Comparison of ENCODE assay signal across 33 cellular contexts in the genomic region with DNA sequence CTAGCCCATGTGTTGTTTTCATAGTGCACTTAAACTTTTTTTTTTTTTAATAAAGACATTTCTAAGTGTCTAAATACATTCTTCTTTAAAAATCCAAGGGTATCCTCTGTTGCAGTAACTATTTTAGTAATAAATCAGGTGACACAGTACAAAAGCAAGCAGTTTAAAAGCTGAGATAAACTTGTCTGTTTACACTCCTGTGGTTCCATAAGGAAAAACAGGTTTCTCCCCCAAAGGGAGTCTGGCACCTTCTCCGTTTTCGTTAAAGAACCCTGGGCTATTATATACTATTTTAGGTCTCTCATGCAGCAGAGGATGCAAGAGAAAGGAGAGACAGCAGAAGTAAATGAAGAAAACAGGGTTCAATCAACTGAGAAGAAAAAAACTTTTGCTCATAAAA.
"Had no signal": no experiment of that assay in that cellular context is flagged by ENCODE, and none has a peak within 500 bp of the region (broad histone marks: within the 10 kb centered on the region; RNA-seq: fewer than 3 reads in every experiment).

No MANE protein-coding gene starts in this region.

- H3K36me3 ChIP-seq: breast epithelium, MG63, WERI-Rb-1 had no signal

- H3K27me3 Mint-ChIP-seq: activated CD8-positive, alpha-beta T cell treated with anti-CD3 and anti-CD28 coated beads for 36 hours; activated naive CD8-positive, alpha-beta T cell treated with anti-CD3 and anti-CD28 coated beads for 36 hours; activated T-helper 17 cell treated with anti-CD3 and anti-CD28 coated beads, Interleukin-2, amount 50 U/mL, for 72 hours had no signal

- ATAC-seq: activated CD8-positive, alpha-beta T cell treated with anti-CD3 and anti-CD28 coated beads for 36 hours; activated T-cell treated with anti-CD3 and anti-CD28 coated beads, Interleukin-2, amount 50 U/mL, for 72 hours; activated T-helper 17 cell treated with anti-CD3 and anti-CD28 coated beads, Interleukin-2, amount 50 U/mL, for 72 hours; body of pancreas had no signal

- H3K27ac ChIP-seq: body of pancreas, breast epithelium, WERI-Rb-1 had no signal

- H3K4me3 Mint-ChIP-seq: activated CD4-positive, alpha-beta T cell treated with anti-CD3 and anti-CD28 coated beads, Interleukin-2, amount 10 ng/mL, durations not matched to agents 24 days and 14 days; activated CD8-positive, alpha-beta T cell treated with anti-CD3 and anti-CD28 coated beads for 36 hours; activated naive CD8-positive, alpha-beta T cell treated with anti-CD3 and anti-CD28 coated beads for 36 hours; activated T-cell treated with anti-CD3 and anti-CD28 coated beads, Interleukin-2, amount 50 U/mL, for 72 hours; activated T-helper 17 cell treated with anti-CD3 and anti-CD28 coated beads, Interleukin-2, amount 50 U/mL, for 72 hours had no signal

- H3K4me1 ChIP-seq: breast epithelium had no signal

- H3K27me3 ChIP-seq: body of pancreas, breast epithelium, MG63 had no signal

- H3K27ac Mint-ChIP-seq: activated CD4-positive, alpha-beta T cell treated with anti-CD3 and anti-CD28 coated beads, Interleukin-2, amount 10 ng/mL, durations not matched to agents 24 days and 14 days; activated CD8-positive, alpha-beta T cell treated with anti-CD3 and anti-CD28 coated beads for 36 hours; activated naive CD8-positive, alpha-beta T cell treated with anti-CD3 and anti-CD28 coated beads for 36 hours; activated T-cell treated with anti-CD3 and anti-CD28 coated beads, Interleukin-2, amount 50 U/mL, for 72 hours; activated T-helper 17 cell treated with anti-CD3 and anti-CD28 coated beads, Interleukin-2, amount 50 U/mL, for 72 hours had no signal

- H3K9me3 ChIP-seq: body of pancreas, breast epithelium had no signal

- H3K9me3 Mint-ChIP-seq: activated CD8-positive, alpha-beta T cell treated with anti-CD3 and anti-CD28 coated beads for 36 hours; activated T-helper 17 cell treated with anti-CD3 and anti-CD28 coated beads, Interleukin-2, amount 50 U/mL, for 72 hours had no signal

- H3K36me3 Mint-ChIP-seq: activated naive CD8-positive, alpha-beta T cell treated with anti-CD3 and anti-CD28 coated beads for 36 hours had no signal

- H3K4me3 ChIP-seq: body of pancreas, breast epithelium, MG63 had no signal

- DNase-seq: activated CD4-positive, alpha-beta T cell treated with anti-CD3 and anti-CD28 coated beads, Interleukin-2, amount 10 ng/mL, durations not matched to agents 24 days and 14 days; activated CD4-positive, alpha-beta T cell treated with anti-CD3 and anti-CD28 coated beads, Interleukin-2, amount 50 U/mL, for 4 hours; activated CD8-positive, alpha-beta T cell treated with anti-CD3 and anti-CD28 coated beads for 36 hours; activated effector memory CD4-positive, alpha-beta T cell treated with anti-CD3 and anti-CD28 coated beads, Interleukin-2, amount 50 U/mL, for 16 hours; activated naive CD4-positive, alpha-beta T cell; activated naive CD4-positive, alpha-beta T cell treated with anti-CD3 and anti-CD28 coated beads, Interleukin-2, amount 50 U/mL, for 16 hours; activated naive CD8-positive, alpha-beta T cell treated with anti-CD3 and anti-CD28 coated beads for 36 hours; activated T-cell treated with anti-CD3 and anti-CD28 coated beads, Interleukin-2, amount 50 U/mL, for 1 hour; activated T-cell treated with anti-CD3 and anti-CD28 coated beads, Interleukin-2, amount 50 U/mL, for 72 hours; body of pancreas; Kasumi-1; KG1; MG63; MV-4-11; NCI-H1092; NCI-H1417; NCI-H146; NCI-H187; NCI-H2029 treated with DMSO at 0.1 percent for 48 hours; NCI-H2107; NCI-H2171; NCI-H510A; NCI-H526; NCI-H748 treated with DMSO at 0.1 percent for 48 hours; NK-92 treated with Interleukin-12 subunit alpha and Interleukin-12 subunit beta, amount 100 ng/mL, for 24 hours; Right ventricle myocardium superior; SW 1271; T-helper 1 cell; T-helper 2 cell; T-helper 9 cell; WERI-Rb-1 had no signal

- H3K4me1 Mint-ChIP-seq: activated CD4-positive, alpha-beta T cell treated with anti-CD3 and anti-CD28 coated beads, Interleukin-2, amount 10 ng/mL, durations not matched to agents 24 days and 14 days; activated naive CD8-positive, alpha-beta T cell treated with anti-CD3 and anti-CD28 coated beads for 36 hours; activated T-helper 17 cell treated with anti-CD3 and anti-CD28 coated beads, Interleukin-2, amount 50 U/mL, for 72 hours had no signal
